Comparison of ENCODE assay signal across 3 cellular contexts in the genomic region with DNA sequence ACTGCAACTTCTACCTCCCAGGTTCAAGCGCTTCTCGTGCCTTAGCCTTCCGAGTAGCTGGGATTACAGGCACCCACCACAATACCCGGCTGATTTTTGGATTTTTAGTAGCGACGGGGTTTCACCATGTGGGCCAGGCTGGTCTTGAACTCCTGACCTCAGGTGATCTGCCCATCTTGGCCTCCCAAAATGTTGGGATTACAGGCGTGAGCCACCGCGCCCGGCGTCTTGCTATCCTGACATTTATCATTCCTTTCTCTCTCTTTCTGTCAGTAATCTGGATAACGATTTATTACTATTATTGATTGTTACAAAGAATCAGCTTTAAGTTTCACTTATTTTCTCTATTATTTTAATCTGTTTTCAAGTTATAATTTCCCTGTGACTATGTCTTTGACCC.
"Had no signal": no experiment of that assay in that cellular context is flagged by ENCODE, and none has a peak within 500 bp of the region (broad histone marks: within the 10 kb centered on the region; RNA-seq: fewer than 3 reads in every experiment).

No MANE protein-coding gene starts in this region.

- DNase-seq: GDM1, GF-D8 had no signal

- H3K4me3 ChIP-seq: GM12878 had no signal

- ATAC-seq: GM12878 had no signal
